35 cellular contexts compared by ENCODE assay signal in genomic region chr21:31920275-31920674, GRCh38. TPM values are rescaled to one million over a fixed set of nuclear protein-coding genes. Genes with fewer than 3 reads are reported as not detected.
"Had no signal": no experiment of that assay in that cellular context is flagged by ENCODE, and none has a peak within 500 bp of the region (broad histone marks: within the 10 kb centered on the region; RNA-seq: fewer than 3 reads in every experiment).

No MANE protein-coding gene starts in this region.

- H3K4me1 ChIP-seq: Peyer's patch had no signal

- H3K9me3 ChIP-seq: Peyer's patch had no signal

- H3K36me3 ChIP-seq: brain microvascular endothelial cell, Peyer's patch had no signal

- DNase-seq: activated CD4-positive, alpha-beta T cell treated with anti-CD3 and anti-CD28 coated beads, Interleukin-2, amount 10 ng/mL, durations not matched to agents 24 days and 14 days; activated CD4-positive, alpha-beta T cell treated with anti-CD3 and anti-CD28 coated beads, Interleukin-2, amount 50 U/mL, for 4 hours; activated CD4-positive, CD25-positive, alpha-beta regulatory T cell; activated CD8-positive, alpha-beta T cell treated with anti-CD3 and anti-CD28 coated beads for 36 hours; activated effector memory CD4-positive, alpha-beta T cell treated with anti-CD3 and anti-CD28 coated beads, Interleukin-2, amount 50 U/mL, for 16 hours; activated naive CD4-positive, alpha-beta T cell; activated T-cell treated with anti-CD3 and anti-CD28 coated beads, Interleukin-2, amount 50 U/mL, for 1 hour; activated T-cell treated with anti-CD3 and anti-CD28 coated beads, Interleukin-2, amount 50 U/mL, for 72 hours; anterior cingulate cortex; brain microvascular endothelial cell; central memory CD4-positive, alpha-beta T cell; Karpas-422; KBM-7; NCI-H1105; NCI-H1417 treated with DMSO at 0.1 percent for 48 hours; NCI-H1694; NCI-H2029; NCI-H2171 treated with DMSO at 0.1 percent for 48 hours; NCI-H226; NCI-H446 treated with DMSO at 0.1 percent for 48 hours; NCI-H524; NCI-H748 treated with DMSO at 0.1 percent for 48 hours; NK-92 treated with Interleukin-12 subunit alpha and Interleukin-12 subunit beta, amount 100 ng/mL, for 24 hours; PC-3; Peyer's patch; RPMI8226; SHP77 treated with DMSO at 0.1 percent for 48 hours; SW 1271; T-helper 1 cell; T-helper 2 cell; T-helper 9 cell; WERI-Rb-1 had no signal

- H3K4me3 ChIP-seq: Peyer's patch had no signal

- H3K27me3 ChIP-seq: brain microvascular endothelial cell, Peyer's patch had no signal

- H3K27ac ChIP-seq: brain microvascular endothelial cell, Peyer's patch, WERI-Rb-1 had no signal

- ATAC-seq: activated CD8-positive, alpha-beta T cell treated with anti-CD3 and anti-CD28 coated beads for 36 hours; activated naive CD4-positive, alpha-beta T cell treated with anti-CD3 and anti-CD28 coated beads, Interleukin-2, amount 50 U/mL, for 72 hours; activated T-cell treated with anti-CD3 and anti-CD28 coated beads, Interleukin-2, amount 50 U/mL, for 72 hours; activated T-helper 17 cell treated with anti-CD3 and anti-CD28 coated beads, Interleukin-2, amount 50 U/mL, for 72 hours had no signal

RNA-seq across cellular contexts. Expression of gene HUNK, which starts 47.5 kb away (rescaled TPM):
- total RNA-seq: MCF 10A, PC-3 had no signal
